In genomic region chr3:11551019-11551418, GRCh38 we compare ENCODE assay signal across 17 cellular contexts.
DNase-seq lines count a peak whose midpoint lies in the region; ATAC-seq and TF ChIP-seq lines count a peak whose summit lies in the region.
"Had no signal": no experiment of that assay in that cellular context is flagged by ENCODE, and none has a peak within 500 bp of the region (broad histone marks: within the 10 kb centered on the region; RNA-seq: fewer than 3 reads in every experiment).

No MANE protein-coding gene starts in this region.

- H3K9me3 ChIP-seq in right cardiac atrium (ENCODE audit: control insufficient read depth, low read length) (no peaks in the 10 kb centered on the region), body of pancreas (no peaks in the 10 kb centered on the region), Caco-2 (no peaks in the 10 kb centered on the region)
- H3K9me3 ChIP-seq: mucosa of descending colon had no signal

- POLR2A ChIA-PET in Caco-2 (lab: Charles Lee): no interaction called here

- no peaks in the 10 kb centered on the region for H3K27me3 Mint-ChIP-seq in Caco-2 (ENCODE audit: insufficient read depth, unreplicated experiment)
- H3K27me3 Mint-ChIP-seq: CD4-positive, CD25-positive, alpha-beta regulatory T cell had no signal

- no peaks in the 10 kb centered on the region for H3K27me3 ChIP-seq in right cardiac atrium (ENCODE audit: control insufficient read depth, insufficient read depth)
- H3K27me3 ChIP-seq in body of pancreas: no peaks in the 10 kb centered on the region
- H3K27me3 ChIP-seq in Caco-2 (replicated peaks; ENCODE audit: control insufficient read depth, insufficient read depth, low read length): no peaks in the 10 kb centered on the region
- H3K27me3 ChIP-seq: right lobe of liver had no signal

- H3K4me1 Mint-ChIP-seq in Caco-2 (ENCODE audit: low read depth, unreplicated experiment): no peaks in the 10 kb centered on the region

- DNase-seq in right cardiac atrium: peak; percentile 68 to 82 (median 73)
- no peak for DNase-seq in left ventricle myocardium superior
- DNase-seq in foreskin fibroblast: peak in 1 of 2 donors; percentile 56
- peak; percentile 60 for DNase-seq in sciatic nerve (ENCODE audit: low spot score)
- DNase-seq in body of pancreas: no peak
- DNase-seq in Caco-2: no peak
- no peak for DNase-seq in LoVo (ENCODE audit: low spot score)
- DNase-seq in NCI-H748 treated with DMSO at 0.1 percent for 48 hours (lab: John Stamatoyannopoulos, UW): no peak
- DNase-seq: activated CD8-positive, alpha-beta memory T cell treated with anti-CD3 and anti-CD28 coated beads, Interleukin-2, amount 50 U/mL, for 48 hours; CD4-positive, CD25-positive, alpha-beta regulatory T cell; IMR-90; SHP77 treated with DMSO at 0.1 percent for 48 hours had no signal

- H3K36me3 ChIP-seq in body of pancreas (replicated peaks in 1 of 2; ENCODE audit: insufficient read depth in 1 of 2, low read depth in 2 of 2): no peaks in the 10 kb centered on the region
- H3K36me3 ChIP-seq in Caco-2 (ENCODE audit: control insufficient read depth, insufficient read depth, low read length): no peaks in the 10 kb centered on the region
- H3K36me3 ChIP-seq: right lobe of liver had no signal

- peaks cover 52% of the 10 kb centered on the region for H3K36me3 Mint-ChIP-seq in Caco-2 (ENCODE audit: insufficient read depth, unreplicated experiment)

- 67% methylated on average over 16 of the region's 16 CpGs for WGBS in right cardiac atrium
- WGBS in body of pancreas, 2 donors: 89 to 92% methylated on average over 16 of the region's 16 CpGs

- CTCF ChIA-PET in Caco-2 (lab: Charles Lee): no interaction called here

- H3K4me3 ChIP-seq in right cardiac atrium (ENCODE audit: low read length): no peak overlapping the region
- peak overlapping the region; percentile 6 to 12 for H3K4me3 ChIP-seq in foreskin fibroblast (ENCODE audit: low read depth in 1 of 2, low read length in 2 of 2)
- no peak overlapping the region for H3K4me3 ChIP-seq in body of pancreas
- no peak overlapping the region for H3K4me3 ChIP-seq in Caco-2 (ENCODE audit: low read depth, low read length)
- H3K4me3 ChIP-seq: coronary artery, GM12878, mucosa of descending colon, right lobe of liver had no signal

- H3K4me3 Mint-ChIP-seq in Caco-2 (ENCODE audit: unreplicated experiment): no peak overlapping the region
- H3K4me3 Mint-ChIP-seq: CD4-positive, CD25-positive, alpha-beta regulatory T cell; T-helper 1 cell treated with Interleukin-12 subunit alpha and Interleukin-12 subunit beta and Interleukin-4 antibody, amounts not matched to agents 30 μg/mL and 1 μg/mL, for 36 hours had no signal

- intact Hi-C loops in right cardiac atrium (cut with DNase I) (no loop called here), left ventricle myocardium superior (cut with micrococcal nuclease) (no loop called here), sciatic nerve (cut with DNase I) (no loop called here), body of pancreas (cut with DNase I) (no loop called here), Caco-2 (cut with micrococcal nuclease; ENCODE audit: unreplicated experiment) (no loop called here)

- ATAC-seq in right cardiac atrium (peak; percentile 14 to 52), left ventricle myocardium superior (no peak), sciatic nerve (peak; percentile 6), body of pancreas (no peak)
- ATAC-seq: GM12878, mucosa of descending colon, right lobe of liver had no signal

- TF ChIP-seq CTCF in foreskin fibroblast (IDR thresholded peaks at IDR 0.05; ENCODE audit: low read depth, low read length): no peak
- TF ChIP-seq CTCF in body of pancreas (IDR thresholded peaks at IDR 0.05): no peak
- no peak for TF ChIP-seq CTCF in Caco-2 (IDR thresholded peaks at IDR 0.05; ENCODE audit: insufficient read depth in 1 of 2, low read depth in 1 of 2, low read length in 1 of 2, severe bottlenecking in 1 of 2, unreplicated experiment in 1 of 2)

- TF ChIP-seq POLR2A in body of pancreas (IDR thresholded peaks at IDR 0.05): no peak

- no peaks in the 10 kb centered on the region for H3K9me3 Mint-ChIP-seq in Caco-2 (ENCODE audit: unreplicated experiment)
- H3K9me3 Mint-ChIP-seq: CD4-positive, CD25-positive, alpha-beta regulatory T cell; T-helper 1 cell treated with Interleukin-12 subunit alpha and Interleukin-12 subunit beta and Interleukin-4 antibody, amounts not matched to agents 30 μg/mL and 1 μg/mL, for 36 hours had no signal

- no peak overlapping the region for H3K27ac Mint-ChIP-seq in Caco-2 (ENCODE audit: unreplicated experiment)
- H3K27ac Mint-ChIP-seq: T-helper 1 cell treated with Interleukin-12 subunit alpha and Interleukin-12 subunit beta and Interleukin-4 antibody, amounts not matched to agents 30 μg/mL and 1 μg/mL, for 36 hours had no signal

- no TSS peak for BruUV-seq in Caco-2 (replicated peaks; lab: Mats Ljungman, UMichigan)

- H3K4me1 ChIP-seq in right cardiac atrium (ENCODE audit: control insufficient read depth, insufficient read depth, low read length) (peaks cover 18% of the 10 kb centered on the region), body of pancreas (peaks cover 19% of the 10 kb centered on the region), Caco-2 (no peaks in the 10 kb centered on the region)

- H3K27ac ChIP-seq in right cardiac atrium (ENCODE audit: low read length): no peak overlapping the region
- H3K27ac ChIP-seq in body of pancreas: no peak overlapping the region
- H3K27ac ChIP-seq: right lobe of liver had no signal

Comparison
In these comparisons a context has a peak if more than half of its experiments do, and no peak if none do; other contexts are left out.
1. ATAC-seq: peak in right cardiac atrium (2 of 2) and sciatic nerve (single experiment); none in left ventricle myocardium superior (single experiment) and body of pancreas (single experiment).
2. DNase-seq: peak in right cardiac atrium (3 of 3) and sciatic nerve (single experiment); none in left ventricle myocardium superior (single experiment), body of pancreas (0 of 4), Caco-2 (0 of 2), LoVo (single experiment) and NCI-H748 treated with DMSO at 0.1 percent for 48 hours (single experiment).
3. H3K4me3 ChIP-seq: peak in foreskin fibroblast (2 of 2); none in right cardiac atrium (single experiment), body of pancreas (0 of 2) and Caco-2 (single experiment).